ENCODE assay signal across 12 cellular contexts in the genomic region with DNA sequence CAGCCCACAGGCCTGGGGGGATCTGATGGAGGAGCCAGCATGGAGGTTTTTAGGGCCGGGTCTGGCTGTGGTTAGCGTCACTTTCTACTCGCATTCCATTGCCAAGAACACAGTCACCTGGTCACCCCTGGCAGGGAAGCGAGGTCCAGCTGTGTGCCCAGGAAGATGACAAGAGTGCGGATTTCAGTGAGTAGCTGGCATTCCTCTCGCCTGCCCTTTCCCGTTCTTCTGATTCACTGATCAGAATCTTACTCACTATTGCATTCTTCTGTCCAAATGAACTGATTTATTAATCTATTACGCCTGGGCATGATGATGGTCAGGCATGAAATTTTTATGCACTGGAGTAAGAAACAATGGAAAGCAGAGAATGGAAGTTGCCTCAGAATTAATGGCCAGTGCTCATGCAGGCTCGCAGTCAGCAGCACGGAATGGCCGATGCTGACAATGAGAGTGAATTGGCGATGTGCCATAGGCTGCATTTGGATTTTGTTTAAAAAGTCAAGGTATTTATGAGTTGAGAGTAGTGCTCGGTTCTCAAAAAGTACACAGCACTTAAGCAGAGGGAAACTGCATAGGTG.
DNase-seq lines count a peak whose midpoint lies in the region; ATAC-seq, FAIRE-seq and TF ChIP-seq lines count a peak whose summit lies in the region.
"Had no signal": no experiment of that assay in that cellular context is flagged by ENCODE, and none has a peak within 500 bp of the region (broad histone marks: within the 10 kb centered on the region; RNA-seq: fewer than 3 reads in every experiment).

No MANE protein-coding gene starts in this region.

- H3K4me1 Mint-ChIP-seq in nephron (peaks cover 47% of the 10 kb centered on the region), glutamatergic neuron (ENCODE audit: low read depth, unreplicated experiment) (peaks cover 5% of the 10 kb centered on the region)

- no peak overlapping the region for H3K4me3 ChIP-seq in tibial artery

- FAIRE-seq in endometrium (lab: Jason Lieb, UNC), result peak; percentile 31
- FAIRE-seq: small intestine had no signal

- H3K4me1 ChIP-seq in tibial artery, result peaks cover 0 to 45% (median 9%) of the 10 kb centered on the region in 4 donors

- no peaks in the 10 kb centered on the region for H3K9me3 ChIP-seq in tibial artery

- intact Hi-C loops in tibial artery (cut with DNase I; ENCODE audit: low total_unique reads), result no loop called here

- H3K27me3 Mint-ChIP-seq in nephron (ENCODE audit: low read depth) (no peaks in the 10 kb centered on the region), glutamatergic neuron (ENCODE audit: unreplicated experiment) (no peaks in the 10 kb centered on the region)

- H3K4me3 Mint-ChIP-seq in nephron (peak overlapping the region in 1 of 3 experiments; percentile 25), glutamatergic neuron (ENCODE audit: unreplicated experiment) (no peak overlapping the region)

- H3K27ac Mint-ChIP-seq in nephron (peak overlapping the region; percentile 20 to 69 (median 45)), glutamatergic neuron (ENCODE audit: unreplicated experiment) (no peak overlapping the region)

- peak; percentile 69 for DNase-seq in DMS79 (lab: John Stamatoyannopoulos, UW)
- DNase-seq in NCI-H345 treated with DMSO at 0.1 percent for 48 hours (lab: John Stamatoyannopoulos, UW; ENCODE audit: unreplicated experiment), result peak; percentile 27
- DNase-seq in glutamatergic neuron, result no peak
- no peak for DNase-seq in tibial artery
- DNase-seq: midbrain; NCI-H2029 treated with DMSO at 0.1 percent for 48 hours; small intestine; stimulated activated CD8-positive, alpha-beta memory T cell treated with anti-CD3 and anti-CD28 coated beads, Interleukin-4, amount 100 ng/mL, for 48 hours had no signal

- TF ChIP-seq CTCF in nephron (IDR thresholded peaks at IDR 0.05; ENCODE audit: unreplicated experiment in 3 of 3) (no peak), glutamatergic neuron (IDR thresholded peaks at IDR 0.05; ENCODE audit: partially characterized antibody, unreplicated experiment) (no peak), tibial artery (IDR thresholded peaks at IDR 0.05) (no peak)

- H3K36me3 Mint-ChIP-seq in nephron (ENCODE audit: low read depth) (no peaks in the 10 kb centered on the region), glutamatergic neuron (ENCODE audit: unreplicated experiment) (no peaks in the 10 kb centered on the region)

- H3K27ac ChIP-seq in tibial artery, result no peak overlapping the region

- H3K36me3 ChIP-seq in tibial artery, result no peaks in the 10 kb centered on the region

- no peaks in the 10 kb centered on the region for H3K27me3 ChIP-seq in tibial artery

- H3K9me3 Mint-ChIP-seq in nephron (no peaks in the 10 kb centered on the region), glutamatergic neuron (ENCODE audit: unreplicated experiment) (no peaks in the 10 kb centered on the region)

- ATAC-seq in esophagus mucosa, result no peak
- ATAC-seq in GM19452 (IDR thresholded peaks at IDR 0.05; ENCODE audit: unreplicated experiment), result no peak

Comparison
In these comparisons a context has a peak if more than half of its experiments do, and no peak if none do; other contexts are left out.
1. DNase-seq: peak in DMS79 (single experiment) and NCI-H345 treated with DMSO at 0.1 percent for 48 hours (single experiment); none in glutamatergic neuron (single experiment) and tibial artery (0 of 2).